In the genomic region with DNA sequence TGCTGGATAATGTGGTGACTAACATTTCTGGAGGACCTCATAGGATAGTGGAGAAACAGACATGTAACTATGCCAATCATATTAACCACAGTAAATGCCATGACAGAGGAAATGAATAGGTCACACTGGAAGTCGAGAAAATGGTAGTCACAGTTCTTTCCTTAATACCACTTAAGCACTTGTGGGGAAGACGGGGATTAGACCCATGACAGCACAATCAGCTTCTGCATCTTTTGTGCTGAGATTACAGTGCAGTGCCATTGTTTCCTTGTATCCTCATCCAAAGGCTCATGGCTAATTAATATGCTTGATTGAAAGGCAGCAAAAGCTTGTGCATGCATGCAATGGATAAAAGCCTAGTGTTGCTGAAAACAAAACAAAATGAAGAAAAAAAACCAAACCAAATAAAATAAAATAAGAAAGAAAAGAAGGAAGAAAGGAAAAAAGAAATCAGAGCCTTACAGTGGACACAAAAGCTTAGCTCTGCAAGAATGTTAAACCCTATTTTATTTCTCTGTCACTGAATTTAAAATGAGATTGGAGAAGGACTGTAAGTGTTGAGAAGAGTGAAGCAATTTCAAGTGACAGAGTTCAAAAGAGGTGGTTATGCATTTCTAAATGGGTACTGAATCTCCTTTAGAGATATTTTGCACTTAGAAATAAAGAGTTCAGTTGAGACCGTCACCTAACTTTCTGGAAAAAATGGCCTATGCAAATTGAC, we compare ENCODE assay signal across 18 cellular contexts.
DNase-seq lines count a peak whose midpoint lies in the region; ATAC-seq, FAIRE-seq and TF ChIP-seq lines count a peak whose summit lies in the region.
"Had no signal": no experiment of that assay in that cellular context is flagged by ENCODE, and none has a peak within 500 bp of the region (broad histone marks: within the 10 kb centered on the region; RNA-seq: fewer than 3 reads in every experiment).

No MANE protein-coding gene starts in this region.

- no peaks in the 10 kb centered on the region for H3K4me1 ChIP-seq in astrocyte (ENCODE audit: insufficient read depth, low read length)
- H3K4me1 ChIP-seq in CD4-positive, alpha-beta memory T cell (ENCODE audit: insufficient read depth, low read length), result no peaks in the 10 kb centered on the region
- H3K4me1 ChIP-seq: BE2C had no signal

- ATAC-seq in GM19023 (IDR thresholded peaks at IDR 0.05; ENCODE audit: unreplicated experiment) (no peak), GM21381 (IDR thresholded peaks at IDR 0.05; ENCODE audit: unreplicated experiment) (no peak)
- ATAC-seq: CD8-positive, alpha-beta T cell had no signal

- POLR2A ChIA-PET in CD4-positive, alpha-beta memory T cell (lab: Charles Lee; ENCODE audit: partially characterized antibody), result no interaction called here

- H3K9me3 Mint-ChIP-seq in astrocyte (ENCODE audit: unreplicated experiment), result peaks cover 2% of the 10 kb centered on the region
- peaks cover 33% of the 10 kb centered on the region for H3K9me3 Mint-ChIP-seq in activated T-cell treated with anti-CD3 and anti-CD28 coated beads, Interleukin-2, amount 50 U/mL, for 24 hours
- peaks cover 5 to 38% (median 27%) of the 10 kb centered on the region in 8 donors for H3K9me3 Mint-ChIP-seq in CD4-positive, alpha-beta memory T cell
- H3K9me3 Mint-ChIP-seq: H9 had no signal

- no peak overlapping the region for H3K27ac ChIP-seq in astrocyte (ENCODE audit: low read depth, low read length)
- no peak overlapping the region for H3K27ac ChIP-seq in CD4-positive, alpha-beta memory T cell (ENCODE audit: low read depth, low read length)
- H3K27ac ChIP-seq: C4-2B had no signal

- CTCF ChIA-PET in CD4-positive, alpha-beta memory T cell (lab: Charles Lee; ENCODE audit: partially characterized antibody), result no interaction called here

- no peaks in the 10 kb centered on the region for H3K27me3 Mint-ChIP-seq in astrocyte (ENCODE audit: low read depth, unreplicated experiment)
- H3K27me3 Mint-ChIP-seq in activated T-cell treated with anti-CD3 and anti-CD28 coated beads, Interleukin-2, amount 50 U/mL, for 24 hours, result no peaks in the 10 kb centered on the region
- H3K27me3 Mint-ChIP-seq in CD4-positive, alpha-beta memory T cell, result no peaks in the 10 kb centered on the region
- H3K27me3 Mint-ChIP-seq: IgD-negative memory B cell had no signal

- no peaks in the 10 kb centered on the region for H4K20me1 ChIP-seq in astrocyte (ENCODE audit: insufficient read depth, low read length)

- no peaks in the 10 kb centered on the region for H3K79me2 ChIP-seq in astrocyte (ENCODE audit: insufficient read depth, low read length)

- no peak overlapping the region for H2AFZ ChIP-seq in astrocyte (ENCODE audit: low read depth, low read length)

- intact Hi-C loops in CD4-positive, alpha-beta memory T cell (cut with micrococcal nuclease), result no loop called here

- no peaks in the 10 kb centered on the region for H3K36me3 ChIP-seq in astrocyte (ENCODE audit: insufficient read depth, low read length)
- no peaks in the 10 kb centered on the region for H3K36me3 ChIP-seq in CD4-positive, alpha-beta memory T cell (ENCODE audit: insufficient read depth, low read length)
- H3K36me3 ChIP-seq: BE2C had no signal

- H3K4me1 Mint-ChIP-seq in astrocyte (ENCODE audit: low read depth, unreplicated experiment), result peaks cover 11% of the 10 kb centered on the region
- no peaks in the 10 kb centered on the region for H3K4me1 Mint-ChIP-seq in activated T-cell treated with anti-CD3 and anti-CD28 coated beads, Interleukin-2, amount 50 U/mL, for 24 hours (ENCODE audit: low read depth)
- no peaks in the 10 kb centered on the region for H3K4me1 Mint-ChIP-seq in CD4-positive, alpha-beta memory T cell
- H3K4me1 Mint-ChIP-seq: IgD-negative memory B cell had no signal

- H3K27ac Mint-ChIP-seq in astrocyte (ENCODE audit: unreplicated experiment), result peak overlapping the region; percentile 7
- no peak overlapping the region for H3K27ac Mint-ChIP-seq in activated T-cell treated with anti-CD3 and anti-CD28 coated beads, Interleukin-2, amount 50 U/mL, for 24 hours
- H3K27ac Mint-ChIP-seq in CD4-positive, alpha-beta memory T cell, result no peak overlapping the region
- H3K27ac Mint-ChIP-seq: CD8-positive, alpha-beta T cell; IgD-negative memory B cell had no signal

- FAIRE-seq in astrocyte (lab: Jason Lieb, UNC), result no peak
- FAIRE-seq: A204.1 had no signal

- no peaks in the 10 kb centered on the region for H3K27me3 ChIP-seq in astrocyte (ENCODE audit: insufficient read depth, low read length)
- no peaks in the 10 kb centered on the region for H3K27me3 ChIP-seq in CD4-positive, alpha-beta memory T cell (ENCODE audit: insufficient read depth, low read length)
- H3K27me3 ChIP-seq: BE2C had no signal

- H3K4me3 ChIP-seq in astrocyte (ENCODE audit: insufficient read depth, low read depth, low read length), result no peak overlapping the region
- H3K4me3 ChIP-seq in CD4-positive, alpha-beta memory T cell (ENCODE audit: low read length in 2 of 2), result no peak overlapping the region

- TF ChIP-seq CTCF in astrocyte (IDR thresholded peaks at IDR 0.05; ENCODE audit: insufficient read depth, low read depth, low read length), result no peak

- H3K9me3 ChIP-seq in astrocyte (ENCODE audit: insufficient read depth, low read depth, low read length), result no peaks in the 10 kb centered on the region
- no peaks in the 10 kb centered on the region for H3K9me3 ChIP-seq in CD4-positive, alpha-beta memory T cell (ENCODE audit: control insufficient read depth in 1 of 2, low read length in 2 of 2)
- H3K9me3 ChIP-seq: BE2C had no signal

- H3K4me2 ChIP-seq in astrocyte (ENCODE audit: low read length), result no peak overlapping the region

- H3K36me3 Mint-ChIP-seq in astrocyte (ENCODE audit: low read depth, unreplicated experiment), result no peaks in the 10 kb centered on the region
- H3K36me3 Mint-ChIP-seq in activated T-cell treated with anti-CD3 and anti-CD28 coated beads, Interleukin-2, amount 50 U/mL, for 24 hours (ENCODE audit: low read depth), result no peaks in the 10 kb centered on the region
- no peaks in the 10 kb centered on the region for H3K36me3 Mint-ChIP-seq in CD4-positive, alpha-beta memory T cell
- H3K36me3 Mint-ChIP-seq: CD8-positive, alpha-beta T cell; IgD-negative memory B cell had no signal

- no peak overlapping the region for H3K4me3 Mint-ChIP-seq in astrocyte (ENCODE audit: unreplicated experiment)
- no peak overlapping the region for H3K4me3 Mint-ChIP-seq in activated T-cell treated with anti-CD3 and anti-CD28 coated beads, Interleukin-2, amount 50 U/mL, for 24 hours
- H3K4me3 Mint-ChIP-seq in CD4-positive, alpha-beta memory T cell, result no peak overlapping the region
- H3K4me3 Mint-ChIP-seq: CD8-positive, alpha-beta T cell; H9; IgD-negative memory B cell had no signal

- peak; percentile 1 for DNase-seq in M059J (ENCODE audit: low read depth)
- no peak for DNase-seq in astrocyte (ENCODE audit: low read depth)
- DNase-seq in globus pallidus (ENCODE audit: low spot score), result peak; percentile 6
- peak; percentile 34 for DNase-seq in pons (ENCODE audit: low spot score)
- DNase-seq in activated T-cell treated with anti-CD3 and anti-CD28 coated beads, Interleukin-2, amount 50 U/mL, for 24 hours, result no peak
- no peak for DNase-seq in CD4-positive, alpha-beta memory T cell
- DNase-seq: BE2C; CD8-positive, alpha-beta T cell; COR-L47; DND-41; GDM1; GOT3; H9 had no signal

- H3K9ac ChIP-seq in astrocyte (ENCODE audit: low read length), result no peak overlapping the region

Comparison
In these comparisons a context has a peak if more than half of its experiments do, and no peak if none do; other contexts are left out.
1. DNase-seq: peak in M059J (single experiment), globus pallidus (single experiment) and pons (single experiment); none in astrocyte (single experiment), activated T-cell treated with anti-CD3 and anti-CD28 coated beads, Interleukin-2, amount 50 U/mL, for 24 hours (single experiment) and CD4-positive, alpha-beta memory T cell (0 of 5).